In genomic region chr5:158320178-158320674, GRCh38 we compare ENCODE assay signal across 24 cellular contexts.
DNase-seq lines count a peak whose midpoint lies in the region; ATAC-seq and TF ChIP-seq lines count a peak whose summit lies in the region.
"Had no signal": no experiment of that assay in that cellular context is flagged by ENCODE, and none has a peak within 500 bp of the region (broad histone marks: within the 10 kb centered on the region; RNA-seq: fewer than 3 reads in every experiment).

No MANE protein-coding gene starts in this region.

- no peak overlapping the region for H3K27ac Mint-ChIP-seq in glutamatergic neuron (ENCODE audit: unreplicated experiment)
- no peak overlapping the region for H3K27ac Mint-ChIP-seq in CD14-positive monocyte
- no peak overlapping the region for H3K27ac Mint-ChIP-seq in natural killer cell treated with Interleukin-12 subunit alpha and Interleukin-12 subunit beta and Interleukin-15 and Interleukin-18, amount 100 ng/mL, for 72 hours
- H3K27ac Mint-ChIP-seq: activated CD4-positive, alpha-beta T cell treated with anti-CD3 and anti-CD28 coated beads for 36 hours; activated naive CD8-positive, alpha-beta T cell treated with anti-CD3 and anti-CD28 coated beads, Interleukin-2, amount 50 U/mL, for 24 hours; CD4-positive, alpha-beta memory T cell; T-helper 1 cell treated with Interleukin-12 subunit alpha and Interleukin-12 subunit beta and Interleukin-4 antibody, amounts not matched to agents 30 μg/mL and 1 μg/mL, for 36 hours had no signal

- H3K27me3 ChIP-seq in foreskin keratinocyte = peaks cover 3% of the 10 kb centered on the region
- H3K27me3 ChIP-seq: body of pancreas, heart left ventricle, tibial nerve had no signal

- H3K4me1 Mint-ChIP-seq in glutamatergic neuron (ENCODE audit: low read depth, unreplicated experiment) (peaks cover 5% of the 10 kb centered on the region), CD14-positive monocyte (peaks cover 6% of the 10 kb centered on the region)
- no peaks in the 10 kb centered on the region for H3K4me1 Mint-ChIP-seq in natural killer cell treated with Interleukin-12 subunit alpha and Interleukin-12 subunit beta and Interleukin-15 and Interleukin-18, amount 100 ng/mL, for 72 hours (ENCODE audit: low read depth in 2 of 2)
- H3K4me1 Mint-ChIP-seq: activated CD4-positive, alpha-beta T cell treated with anti-CD3 and anti-CD28 coated beads for 36 hours; activated naive CD8-positive, alpha-beta T cell treated with anti-CD3 and anti-CD28 coated beads, Interleukin-2, amount 50 U/mL, for 24 hours; CD4-positive, alpha-beta memory T cell had no signal

- no peak for ATAC-seq in foreskin keratinocyte
- no peak for ATAC-seq in natural killer cell treated with Interleukin-12 subunit alpha and Interleukin-12 subunit beta and Interleukin-15 and Interleukin-18, amount 100 ng/mL, for 72 hours
- ATAC-seq: activated CD4-positive, alpha-beta T cell treated with anti-CD3 and anti-CD28 coated beads for 36 hours; activated naive CD8-positive, alpha-beta T cell treated with anti-CD3 and anti-CD28 coated beads, Interleukin-2, amount 50 U/mL, for 24 hours; body of pancreas; heart left ventricle; Panc1; psoas muscle had no signal

- H3K4me1 ChIP-seq in foreskin keratinocyte = no peaks in the 10 kb centered on the region
- H3K4me1 ChIP-seq: body of pancreas, psoas muscle, tibial nerve had no signal

- H3K4me3 Mint-ChIP-seq in glutamatergic neuron (ENCODE audit: unreplicated experiment) = no peak overlapping the region
- H3K4me3 Mint-ChIP-seq in CD14-positive monocyte = no peak overlapping the region
- no peak overlapping the region for H3K4me3 Mint-ChIP-seq in natural killer cell treated with Interleukin-12 subunit alpha and Interleukin-12 subunit beta and Interleukin-15 and Interleukin-18, amount 100 ng/mL, for 72 hours
- H3K4me3 Mint-ChIP-seq: activated CD4-positive, alpha-beta T cell treated with anti-CD3 and anti-CD28 coated beads for 36 hours; activated naive CD8-positive, alpha-beta T cell treated with anti-CD3 and anti-CD28 coated beads, Interleukin-2, amount 50 U/mL, for 24 hours; CD4-positive, alpha-beta memory T cell; T-helper 1 cell treated with Interleukin-12 subunit alpha and Interleukin-12 subunit beta and Interleukin-4 antibody, amounts not matched to agents 30 μg/mL and 1 μg/mL, for 36 hours had no signal

- no peaks in the 10 kb centered on the region for H3K36me3 Mint-ChIP-seq in glutamatergic neuron (ENCODE audit: unreplicated experiment)
- no peaks in the 10 kb centered on the region for H3K36me3 Mint-ChIP-seq in CD14-positive monocyte
- no peaks in the 10 kb centered on the region for H3K36me3 Mint-ChIP-seq in natural killer cell treated with Interleukin-12 subunit alpha and Interleukin-12 subunit beta and Interleukin-15 and Interleukin-18, amount 100 ng/mL, for 72 hours
- H3K36me3 Mint-ChIP-seq: CD4-positive, alpha-beta memory T cell had no signal

- H3K27ac ChIP-seq in foreskin keratinocyte = no peak overlapping the region
- H3K27ac ChIP-seq: body of pancreas, heart left ventricle, psoas muscle, tibial nerve had no signal

- peaks cover 1% of the 10 kb centered on the region for H3K9me3 Mint-ChIP-seq in glutamatergic neuron (ENCODE audit: unreplicated experiment)
- peaks cover 0 to 2% (median 0%) of the 10 kb centered on the region in 7 donors for H3K9me3 Mint-ChIP-seq in CD14-positive monocyte
- H3K9me3 Mint-ChIP-seq in natural killer cell treated with Interleukin-12 subunit alpha and Interleukin-12 subunit beta and Interleukin-15 and Interleukin-18, amount 100 ng/mL, for 72 hours = peaks cover 6% of the 10 kb centered on the region
- H3K9me3 Mint-ChIP-seq: activated naive CD8-positive, alpha-beta T cell treated with anti-CD3 and anti-CD28 coated beads, Interleukin-2, amount 50 U/mL, for 24 hours; T-helper 1 cell treated with Interleukin-12 subunit alpha and Interleukin-12 subunit beta and Interleukin-4 antibody, amounts not matched to agents 30 μg/mL and 1 μg/mL, for 36 hours had no signal

- no peak for TF ChIP-seq CTCF in glutamatergic neuron (IDR thresholded peaks at IDR 0.05; ENCODE audit: partially characterized antibody, unreplicated experiment)
- TF ChIP-seq CTCF in CD14-positive monocyte (IDR thresholded peaks at IDR 0.05) = no peak
- no peak for TF ChIP-seq CTCF in foreskin keratinocyte (conservative IDR thresholded peaks at IDR 0.05)

- intact Hi-C loops in CD14-positive monocyte (cut with micrococcal nuclease) = no loop called here

- DNase-seq in NCI-H1105 treated with DMSO at 0.1 percent for 48 hours (lab: John Stamatoyannopoulos, UW) (peak; percentile 45), NCI-H1105 (lab: John Stamatoyannopoulos, UW) (no peak), NCI-H1092 (lab: John Stamatoyannopoulos, UW) (peak; percentile 16), NCI-H2227 treated with DMSO at 0.1 percent for 48 hours (lab: John Stamatoyannopoulos, UW) (peak; percentile 81), glutamatergic neuron (peak; percentile 35), CD14-positive monocyte (ENCODE audit: low spot score) (no peak), foreskin keratinocyte (no peak)
- DNase-seq in natural killer cell treated with Interleukin-12 subunit alpha and Interleukin-12 subunit beta and Interleukin-15 and Interleukin-18, amount 100 ng/mL, for 72 hours (ENCODE audit: low spot score) = no peak
- DNase-seq: 8988T; activated CD4-positive, alpha-beta T cell treated with anti-CD3 and anti-CD28 coated beads for 36 hours; activated CD8-positive, alpha-beta memory T cell treated with anti-CD3 and anti-CD28 coated beads for 24 hours; activated gamma-delta T cell treated with Interleukin-2 at 50 U/mL for 16 hours; activated naive CD8-positive, alpha-beta T cell treated with anti-CD3 and anti-CD28 coated beads, Interleukin-2, amount 50 U/mL, for 24 hours; activated T-cell treated with anti-CD3 and anti-CD28 coated beads, Interleukin-2, amount 50 U/mL, for 1 hour; body of pancreas; CD4-positive, alpha-beta memory T cell; DMS153; GF-D8; heart left ventricle; NCI-H226; psoas muscle had no signal

- H3K27me3 Mint-ChIP-seq in glutamatergic neuron (ENCODE audit: unreplicated experiment) (no peaks in the 10 kb centered on the region), CD14-positive monocyte (ENCODE audit: low read depth in 3 of 3) (peaks cover 1 to 2% (median 2%) of the 10 kb centered on the region in 3 donors)
- H3K27me3 Mint-ChIP-seq in natural killer cell treated with Interleukin-12 subunit alpha and Interleukin-12 subunit beta and Interleukin-15 and Interleukin-18, amount 100 ng/mL, for 72 hours = no peaks in the 10 kb centered on the region
- H3K27me3 Mint-ChIP-seq: activated CD4-positive, alpha-beta T cell treated with anti-CD3 and anti-CD28 coated beads for 36 hours; activated naive CD8-positive, alpha-beta T cell treated with anti-CD3 and anti-CD28 coated beads, Interleukin-2, amount 50 U/mL, for 24 hours had no signal

Comparison
In these comparisons a context has a peak if more than half of its experiments do, and no peak if none do; other contexts are left out.
1. DNase-seq: peak in NCI-H1105 treated with DMSO at 0.1 percent for 48 hours (single experiment), NCI-H1092 (single experiment), NCI-H2227 treated with DMSO at 0.1 percent for 48 hours (single experiment) and glutamatergic neuron (single experiment); none in NCI-H1105 (single experiment), CD14-positive monocyte (single experiment), foreskin keratinocyte (0 of 2) and natural killer cell treated with Interleukin-12 subunit alpha and Interleukin-12 subunit beta and Interleukin-15 and Interleukin-18, amount 100 ng/mL, for 72 hours (single experiment).